ENCODE assay signal across 18 cellular contexts in genomic region chr19:2345076-2345475, GRCh38. TPM values are rescaled to one million over a fixed set of nuclear protein-coding genes. Genes with fewer than 3 reads are reported as not detected.
DNase-seq lines count a peak whose midpoint lies in the region; ATAC-seq, FAIRE-seq and TF ChIP-seq lines count a peak whose summit lies in the region.
"Had no signal": no experiment of that assay in that cellular context is flagged by ENCODE, and none has a peak within 500 bp of the region (broad histone marks: within the 10 kb centered on the region; RNA-seq: fewer than 3 reads in every experiment).

No MANE protein-coding gene starts in this region.

- no peaks in the 10 kb centered on the region for H3K27me3 ChIP-seq in K562 (ENCODE audit: control insufficient read depth in 2 of 2, insufficient read depth in 2 of 2, low read length in 2 of 2)
- H3K27me3 ChIP-seq in neuronal stem cell (ENCODE audit: control insufficient read depth in 3 of 3, insufficient read depth in 3 of 3, low read depth in 1 of 3, low read length in 3 of 3): no peaks in the 10 kb centered on the region
- no peaks in the 10 kb centered on the region for H3K27me3 ChIP-seq in upper lobe of right lung
- H3K27me3 ChIP-seq in tibial nerve: no peaks in the 10 kb centered on the region

- in situ Hi-C loops in K562 (cut with MboI): no loop called here

- H2AK5ac ChIP-seq in neuronal stem cell (ENCODE audit: low read depth, low read length): no peak overlapping the region

- H2BK12ac ChIP-seq in neuronal stem cell (ENCODE audit: low read length): no peak overlapping the region

- ATAC-seq in K562: no peak
- peak; percentile 16 for ATAC-seq in upper lobe of right lung

- no peak overlapping the region for H2BK15ac ChIP-seq in neuronal stem cell (ENCODE audit: low read length)

- H3K9me3 ChIP-seq in K562 (replicated peaks; ENCODE audit: control insufficient read depth, insufficient read depth, low read depth, low read length) (no peaks in the 10 kb centered on the region), neuronal stem cell (replicated peaks in 1 of 2; ENCODE audit: control insufficient read depth in 2 of 2, insufficient read depth in 1 of 2, low read depth in 1 of 2, low read length in 2 of 2) (no peaks in the 10 kb centered on the region), upper lobe of right lung (no peaks in the 10 kb centered on the region), tibial nerve (no peaks in the 10 kb centered on the region)
- H3K9me3 ChIP-seq: Caco-2, HAP-1 had no signal

- H2BK120ac ChIP-seq in neuronal stem cell (ENCODE audit: low read depth, low read length): no peak overlapping the region

- no peak overlapping the region for H3K4me3 Mint-ChIP-seq in activated CD4-positive, alpha-beta T cell treated with anti-CD3 and anti-CD28 coated beads, Interleukin-2, amount 10 ng/mL, durations not matched to agents 7 days and 5 days
- H3K4me3 Mint-ChIP-seq: CD8-positive, alpha-beta memory T cell had no signal

- 0 out of 2 replicates have a peak overlapping the region, but pooled peaks have one; percentile 33 for H3K4me2 ChIP-seq in K562 (ENCODE audit: insufficient read depth, low read length)
- H3K4me2 ChIP-seq in neuronal stem cell (ENCODE audit: insufficient read depth, low read length, poor library complexity, severe bottlenecking): no peak overlapping the region

- no TSS peak for BruUV-seq in K562 (replicated peaks; lab: Mats Ljungman, UMichigan)

- FAIRE-seq in K562 (lab: Jason Lieb, UNC): no peak
- FAIRE-seq: GM19239, H1 had no signal

- H3K14ac ChIP-seq in neuronal stem cell (ENCODE audit: low read length): no peak overlapping the region

- no peaks in the 10 kb centered on the region for H3K9me1 ChIP-seq in K562 (ENCODE audit: control insufficient read depth, insufficient read depth, low read length)

- H3K36me3 ChIP-seq in K562 (ENCODE audit: control insufficient read depth, insufficient read depth, low read length) (peaks cover 41% of the 10 kb centered on the region; the same call in 2 of the 3 replicates), neuronal stem cell (replicated peaks in 1 of 2; ENCODE audit: control insufficient read depth in 2 of 2, insufficient read depth in 2 of 2, low read length in 2 of 2) (peaks cover 13 to 49% of the 10 kb centered on the region in 2 donors), upper lobe of right lung (no peaks in the 10 kb centered on the region), tibial nerve (peaks cover 0 to 70% (median 0%) of the 10 kb centered on the region in 3 donors)

- H3K4me1 ChIP-seq in K562 (replicated peaks in 1 of 2; ENCODE audit: control insufficient read depth in 2 of 2, insufficient read depth in 2 of 2, low read length in 2 of 2) (peaks cover 19 to 56% of the 10 kb centered on the region in 2 experiments; a peak in 4 of 5 replicates), neuronal stem cell (ENCODE audit: control insufficient read depth in 2 of 2, insufficient read depth in 1 of 2, low read depth in 1 of 2, low read length in 2 of 2) (no peaks in the 10 kb centered on the region), upper lobe of right lung (no peaks in the 10 kb centered on the region), tibial nerve (peaks cover 0 to 12% (median 0%) of the 10 kb centered on the region in 4 donors)
- H3K4me1 ChIP-seq: HAP-1 had no signal

- no peak overlapping the region for H3K4ac ChIP-seq in neuronal stem cell (ENCODE audit: low read length)

- POLR2A ChIA-PET in K562 (lab: Yijun Ruan, JAX): interaction anchor here (1.2 kb wide), 2 partner anchors 10 to 13 kb away, joined by 3 read pairs; no protein-coding TSS in a partner anchor
- POLR2A ChIA-PET in activated CD4-positive, alpha-beta T cell treated with anti-CD3 and anti-CD28 coated beads, Interleukin-2, amount 10 ng/mL, durations not matched to agents 7 days and 5 days (lab: Charles Lee): no interaction called here

- 98% methylated on average over 15 of the region's 17 CpGs for WGBS in K562 (ENCODE audit: insufficient coverage, low coverage, missing lambda C conversion rate)
- 100% methylated on average over 1 of the region's 17 CpGs; no CpG with 5 or more reads in 1 of the 2 donors for WGBS in neuronal stem cell (ENCODE audit: extremely low coverage in 2 of 2, insufficient read length in 2 of 2, insufficient replicate concordance in 1 of 2), 2 donors
- WGBS in tibial nerve, 2 donors: 79 to 93% methylated on average over 12 to 17 of the region's 17 CpGs

- no peak overlapping the region for H4K91ac ChIP-seq in neuronal stem cell (ENCODE audit: low read depth, low read length, poor library complexity)

- no peak overlapping the region for H3K27ac Mint-ChIP-seq in activated CD4-positive, alpha-beta T cell treated with anti-CD3 and anti-CD28 coated beads, Interleukin-2, amount 10 ng/mL, durations not matched to agents 7 days and 5 days
- H3K27ac Mint-ChIP-seq: CD8-positive, alpha-beta memory T cell had no signal

- no peak overlapping the region for H3K27ac ChIP-seq in K562 (ENCODE audit: extremely low read depth, low read depth, low read length)
- no peak overlapping the region for H3K27ac ChIP-seq in neuronal stem cell (replicated peaks; ENCODE audit: low read length)
- no peak overlapping the region for H3K27ac ChIP-seq in upper lobe of right lung
- H3K27ac ChIP-seq in tibial nerve: no peak overlapping the region

- H3K4me3 ChIP-seq in K562: no peak overlapping the region
- no peak overlapping the region for H3K4me3 ChIP-seq in neuronal stem cell (ENCODE audit: low read length in 2 of 2)
- H3K4me3 ChIP-seq in upper lobe of right lung: no peak overlapping the region
- no peak overlapping the region for H3K4me3 ChIP-seq in tibial nerve
- H3K4me3 ChIP-seq: HAP-1 had no signal

- H3K9ac ChIP-seq in K562 (ENCODE audit: insufficient read depth in 1 of 2, low read depth in 2 of 2, low read length in 2 of 2) (peak overlapping the region in 1 of 2 experiments; percentile 68; a peak in 3 of 4 replicates), neuronal stem cell (ENCODE audit: low read depth, low read length, poor library complexity) (no peak overlapping the region)

- peak; percentile 7 for DNase-seq in activated naive CD4-positive, alpha-beta T cell treated with anti-CD3 and anti-CD28 coated beads, Interleukin-2, amount 50 U/mL, for 16 hours
- no peak for DNase-seq in activated naive CD4-positive, alpha-beta T cell treated with Interleukin-2 at 50 U/mL for 16 hours
- DNase-seq in K562 (ENCODE audit: extremely low read depth in 1 of 4, low spot score in 3 of 4): no peak
- no peak for DNase-seq in neuronal stem cell (ENCODE audit: low spot score)
- no peak for DNase-seq in upper lobe of right lung
- DNase-seq in tibial nerve (ENCODE audit: low spot score in 2 of 2): no peak
- no peak for DNase-seq in activated gamma-delta T cell (lab: John Stamatoyannopoulos, UW)
- no peak for DNase-seq in activated CD4-positive, alpha-beta T cell treated with anti-CD3 and anti-CD28 coated beads, Interleukin-2, amount 10 ng/mL, durations not matched to agents 7 days and 5 days
- DNase-seq: Caco-2; CD8-positive, alpha-beta memory T cell; DND-41; GDM1 had no signal

- H3K9me3 Mint-ChIP-seq in activated CD4-positive, alpha-beta T cell treated with anti-CD3 and anti-CD28 coated beads, Interleukin-2, amount 10 ng/mL, durations not matched to agents 7 days and 5 days: no peaks in the 10 kb centered on the region
- H3K9me3 Mint-ChIP-seq: CD8-positive, alpha-beta memory T cell had no signal

- H3K18ac ChIP-seq in neuronal stem cell (ENCODE audit: low read length): no peak overlapping the region

- TF ChIP-seq RAD21 in K562 (CRISPR knock-in tag; conservative IDR thresholded peaks at IDR 0.05 in 1 of 2, IDR thresholded peaks at IDR 0.05 in 1 of 2): no peak

- H3K27me3 Mint-ChIP-seq in activated CD4-positive, alpha-beta T cell treated with anti-CD3 and anti-CD28 coated beads, Interleukin-2, amount 10 ng/mL, durations not matched to agents 7 days and 5 days: no peaks in the 10 kb centered on the region
- H3K27me3 Mint-ChIP-seq: CD8-positive, alpha-beta memory T cell had no signal

- H2BK5ac ChIP-seq in neuronal stem cell (ENCODE audit: low read length): peak overlapping the region; percentile 24

- peak overlapping the region; percentile 43 for H4K8ac ChIP-seq in neuronal stem cell (ENCODE audit: low read depth, low read length)

- H3K79me2 ChIP-seq in K562 (ENCODE audit: control insufficient read depth, insufficient read depth, low read length): no peaks in the 10 kb centered on the region

- TF ChIP-seq EP300 in K562 (IDR thresholded peaks at IDR 0.05; ENCODE audit: low read length) (no peak), tibial nerve (IDR thresholded peaks at IDR 0.05) (no peak)

- peaks cover 5% of the 10 kb centered on the region for H3K79me1 ChIP-seq in neuronal stem cell (ENCODE audit: low read depth, low read length)

- TF ChIP-seq POLR2A in K562 (conservative IDR thresholded peaks at IDR 0.05) (no peak), tibial nerve (IDR thresholded peaks at IDR 0.05) (no peak)

- no peaks in the 10 kb centered on the region for H4K20me1 ChIP-seq in K562 (replicated peaks; ENCODE audit: control insufficient read depth, insufficient read depth, low read length)

- H2AFZ ChIP-seq in K562 (ENCODE audit: low read depth, low read length) (no peak overlapping the region), neuronal stem cell (ENCODE audit: low read length) (no peak overlapping the region)

- peaks cover 3% of the 10 kb centered on the region for H3K36me3 Mint-ChIP-seq in activated CD4-positive, alpha-beta T cell treated with anti-CD3 and anti-CD28 coated beads, Interleukin-2, amount 10 ng/mL, durations not matched to agents 7 days and 5 days (ENCODE audit: low read depth)

- TF ChIP-seq CTCF in K562 (IDR thresholded peaks at IDR 0.05 in 2 of 3, conservative IDR thresholded peaks at IDR 0.05 in 1 of 3; ENCODE audit: insufficient read depth in 2 of 3, low read depth in 1 of 3, low read length in 3 of 3) (no peak), upper lobe of right lung (IDR thresholded peaks at IDR 0.05) (no peak), tibial nerve (IDR thresholded peaks at IDR 0.05) (no peak)

- H3K4me1 Mint-ChIP-seq in activated CD4-positive, alpha-beta T cell treated with anti-CD3 and anti-CD28 coated beads, Interleukin-2, amount 10 ng/mL, durations not matched to agents 7 days and 5 days: no peaks in the 10 kb centered on the region
- H3K4me1 Mint-ChIP-seq: CD8-positive, alpha-beta memory T cell had no signal

- CTCF ChIA-PET in K562 (lab: Yijun Ruan, JAX; ENCODE audit: low intra/inter-chr PET ratio): no interaction called here
- CTCF ChIA-PET in activated CD4-positive, alpha-beta T cell treated with anti-CD3 and anti-CD28 coated beads, Interleukin-2, amount 10 ng/mL, durations not matched to agents 7 days and 5 days (lab: Charles Lee): no interaction called here

- peak overlapping the region; percentile 31 for H3K23ac ChIP-seq in neuronal stem cell (ENCODE audit: low read depth, low read length, poor library complexity)

- intact Hi-C loops in K562 (cut with micrococcal nuclease) (no loop called here), upper lobe of right lung (cut with DNase I) (no loop called here)

RNA-seq across cellular contexts. Expression of gene TMPRSS9, which starts 15.0 kb away (rescaled TPM):
- total RNA-seq in K562 (2011; cell fraction: chromatin; rRNA removed; ENCODE audit: low replicate concordance): 1.7 TPM in 1 of 2 replicates, not detected in the other
- total RNA-seq in K562 (2011; cell fraction: nucleolus; rRNA removed): 0.33 and 0.66 TPM in 2 replicates
- 0.15 TPM in 1 of 2 replicates, not detected in the other for total RNA-seq in K562 (2011; cell fraction: nucleoplasm; rRNA removed)
- total RNA-seq in K562 (2014; rRNA removed) (not detected in 2 replicates), K562 (2014; rRNA removed; fragmentation: Illumina TruSeq; extraction: Trizol) (not detected in 2 replicates), K562 (2015; rRNA removed; fragmentation: Illumina TruSeq; extraction: Trizol) (not detected in 2 replicates), K562 (2021) (0.11 TPM in 1 of 2 replicates, not detected in the other), upper lobe of right lung (not detected), tibial nerve (not detected)
- polyA plus RNA-seq in K562 (2011; rRNA removed) (0.01 TPM in 1 of 2 replicates, not detected in the other), K562 (2014; fragmentation: Illumina TruSeq; extraction: Trizol) (not detected in 2 replicates), K562 (2014; fragmentation: Nextera tagmentation; extraction: Ambion mirVana) (not detected), K562 (2014; rRNA removed) (0.03 TPM in 1 of 2 replicates, not detected in the other)
- polyA plus RNA-seq in K562 (2011; cell fraction: cytosol; rRNA removed): 0.03 TPM in 1 of 2 replicates, not detected in the other
- 0.04 and 0.24 TPM in 2 replicates for polyA plus RNA-seq in K562 (2011; cell fraction: nucleus; rRNA removed)
- polyA plus RNA-seq in K562 (2012): 0.34 and 2.1 TPM in 2 replicates
- polyA minus RNA-seq in K562 (2011; rRNA and poly(A)+ RNA removed): not detected in 2 replicates
- not detected in 2 replicates for polyA minus RNA-seq in K562 (2011; cell fraction: cytosol; rRNA and poly(A)+ RNA removed)
- 0.11 TPM in 1 of 2 replicates, not detected in the other for polyA minus RNA-seq in K562 (2011; cell fraction: nucleus; rRNA and poly(A)+ RNA removed)
- 0.04 TPM for polyA plus RNA-seq in neuronal stem cell (2013, experiment 1 of 2)
- polyA plus RNA-seq in neuronal stem cell (2013, experiment 2 of 2): 0.03 TPM
- not detected for total RNA-seq in activated CD4-positive, alpha-beta T cell treated with anti-CD3 and anti-CD28 coated beads, Interleukin-2, amount 10 ng/mL, durations not matched to agents 7 days and 5 days
- total RNA-seq: A673; CD8-positive, alpha-beta memory T cell; HT1080 had no signal
- polyA plus RNA-seq: BJ; CD8-positive, alpha-beta memory T cell had no signal

RNA-seq across cellular contexts. Expression of gene SPPL2B, which starts 16.6 kb away (rescaled TPM):
- total RNA-seq in K562 (2011; cell fraction: chromatin; rRNA removed; ENCODE audit: low replicate concordance): 147 and 415 TPM in 2 replicates
- 310 and 318 TPM in 2 replicates for total RNA-seq in K562 (2011; cell fraction: nucleolus; rRNA removed)
- total RNA-seq in K562 (2011; cell fraction: nucleoplasm; rRNA removed): 175 and 195 TPM in 2 replicates
- total RNA-seq in K562 (2014; rRNA removed) (32.0 and 33.9 TPM in 2 replicates), K562 (2014; rRNA removed; fragmentation: Illumina TruSeq; extraction: Trizol) (2.6 and 4.1 TPM in 2 replicates), K562 (2015; rRNA removed; fragmentation: Illumina TruSeq; extraction: Trizol) (15.1 and 16.9 TPM in 2 replicates), K562 (2021) (63.6 and 74.0 TPM in 2 replicates), upper lobe of right lung (50.9 TPM), tibial nerve (10 to 100 TPM; 51.1 to 97.2 (median 77.7) TPM)
- polyA plus RNA-seq in K562 (2011; rRNA removed) (24.9 and 30.0 TPM in 2 replicates), K562 (2014; fragmentation: Illumina TruSeq; extraction: Trizol) (8.4 and 19.9 TPM in 2 replicates), K562 (2014; fragmentation: Nextera tagmentation; extraction: Ambion mirVana) (under 1 TPM; 0.20 to 0.29 TPM), K562 (2014; rRNA removed) (62.9 and 81.2 TPM in 2 replicates)
- polyA plus RNA-seq in K562 (2011; cell fraction: cytosol; rRNA removed): 28.7 and 44.8 TPM in 2 replicates
- 317 and 559 TPM in 2 replicates for polyA plus RNA-seq in K562 (2011; cell fraction: nucleus; rRNA removed)
- 67.0 and 110 TPM in 2 replicates for polyA plus RNA-seq in K562 (2012)
- polyA minus RNA-seq in K562 (2011; rRNA and poly(A)+ RNA removed): 3.4 and 6.9 TPM in 2 replicates
- 14.0 and 22.7 TPM in 2 replicates for polyA minus RNA-seq in K562 (2011; cell fraction: cytosol; rRNA and poly(A)+ RNA removed)
- polyA minus RNA-seq in K562 (2011; cell fraction: nucleus; rRNA and poly(A)+ RNA removed): 52.0 and 52.1 TPM in 2 replicates
- polyA plus RNA-seq in neuronal stem cell (2013, experiment 1 of 2): 32.8 TPM
- 31.5 TPM for polyA plus RNA-seq in neuronal stem cell (2013, experiment 2 of 2)
- total RNA-seq in activated CD4-positive, alpha-beta T cell treated with anti-CD3 and anti-CD28 coated beads, Interleukin-2, amount 10 ng/mL, durations not matched to agents 7 days and 5 days: 10 to 100 TPM; 69.9 to 96.6 TPM

RNA-seq across cellular contexts. Expression of gene LSM7, which starts 16.7 kb away (rescaled TPM):
- 46.8 and 94.0 TPM in 2 replicates for total RNA-seq in K562 (2011; cell fraction: chromatin; rRNA removed; ENCODE audit: low replicate concordance)
- total RNA-seq in K562 (2011; cell fraction: nucleolus; rRNA removed): 108 and 115 TPM in 2 replicates
- 89.3 and 125 TPM in 2 replicates for total RNA-seq in K562 (2011; cell fraction: nucleoplasm; rRNA removed)
- total RNA-seq in K562 (2014; rRNA removed): 408 and 578 TPM in 2 replicates
- total RNA-seq in K562 (2014; rRNA removed; fragmentation: Illumina TruSeq; extraction: Trizol): 117 and 146 TPM in 2 replicates
- 261 and 265 TPM in 2 replicates for total RNA-seq in K562 (2015; rRNA removed; fragmentation: Illumina TruSeq; extraction: Trizol)
- total RNA-seq in K562 (2021): 284 and 286 TPM in 2 replicates
- polyA plus RNA-seq in K562 (2011; rRNA removed): 450 and 480 TPM in 2 replicates
- 1,525 and 1,825 TPM in 2 replicates for polyA plus RNA-seq in K562 (2011; cell fraction: cytosol; rRNA removed)
- 285 TPM in 2 replicates for polyA plus RNA-seq in K562 (2011; cell fraction: nucleus; rRNA removed)
- 272 and 399 TPM in 2 replicates for polyA plus RNA-seq in K562 (2012)
- polyA plus RNA-seq in K562 (2014; fragmentation: Illumina TruSeq; extraction: Trizol): 147 and 242 TPM in 2 replicates
- 100 to 1,000 TPM in 1 of 2 experiments, 10 to 100 TPM in 1; 40.5 to 147 TPM for polyA plus RNA-seq in K562 (2014; fragmentation: Nextera tagmentation; extraction: Ambion mirVana)
- 650 and 690 TPM in 2 replicates for polyA plus RNA-seq in K562 (2014; rRNA removed)
- 39.4 and 52.2 TPM in 2 replicates for polyA minus RNA-seq in K562 (2011; rRNA and poly(A)+ RNA removed)
- polyA minus RNA-seq in K562 (2011; cell fraction: cytosol; rRNA and poly(A)+ RNA removed): 59.3 and 94.0 TPM in 2 replicates
- 39.6 and 56.8 TPM in 2 replicates for polyA minus RNA-seq in K562 (2011; cell fraction: nucleus; rRNA and poly(A)+ RNA removed)
- polyA plus RNA-seq in neuronal stem cell (2013, experiment 1 of 2): 368 TPM
- 371 TPM for polyA plus RNA-seq in neuronal stem cell (2013, experiment 2 of 2)
- total RNA-seq in upper lobe of right lung: 55.9 TPM
- 100 to 1,000 TPM in 2 of 4 donors, 10 to 100 TPM in 2; 54.1 to 167 (median 87.7) TPM for total RNA-seq in tibial nerve
- 100 to 1,000 TPM; 105 to 114 TPM for total RNA-seq in activated CD4-positive, alpha-beta T cell treated with anti-CD3 and anti-CD28 coated beads, Interleukin-2, amount 10 ng/mL, durations not matched to agents 7 days and 5 days

RNA-seq across cellular contexts. Expression of gene LINGO3, which starts 37.1 kb away (rescaled TPM):
- total RNA-seq in K562 (2011; cell fraction: chromatin; rRNA removed; ENCODE audit: low replicate concordance): not detected in 2 replicates
- total RNA-seq in K562 (2011; cell fraction: nucleolus; rRNA removed): not detected in 2 replicates
- not detected in 2 replicates for total RNA-seq in K562 (2011; cell fraction: nucleoplasm; rRNA removed)
- total RNA-seq in K562 (2014; rRNA removed) (0.05 TPM in 1 of 2 replicates, not detected in the other), K562 (2014; rRNA removed; fragmentation: Illumina TruSeq; extraction: Trizol) (not detected in 2 replicates), K562 (2015; rRNA removed; fragmentation: Illumina TruSeq; extraction: Trizol) (not detected in 2 replicates), K562 (2021) (not detected in 2 replicates), upper lobe of right lung (not detected), tibial nerve (under 1 TPM in 1 of 4 donors, not detected in 3; 0.39 TPM)
- polyA plus RNA-seq in K562 (2011; rRNA removed) (0.03 and 0.07 TPM in 2 replicates), K562 (2014; fragmentation: Illumina TruSeq; extraction: Trizol) (not detected in 2 replicates), K562 (2014; fragmentation: Nextera tagmentation; extraction: Ambion mirVana) (under 1 TPM in 1 of 2 experiments, not detected in 1; 0.03 TPM), K562 (2014; rRNA removed) (not detected in 2 replicates)
- 0.06 and 0.07 TPM in 2 replicates for polyA plus RNA-seq in K562 (2011; cell fraction: cytosol; rRNA removed)
- polyA plus RNA-seq in K562 (2011; cell fraction: nucleus; rRNA removed): not detected in 2 replicates
- polyA plus RNA-seq in K562 (2012): 0.47 and 1.6 TPM in 2 replicates
- not detected in 2 replicates for polyA minus RNA-seq in K562 (2011; rRNA and poly(A)+ RNA removed)
- polyA minus RNA-seq in K562 (2011; cell fraction: cytosol; rRNA and poly(A)+ RNA removed): not detected in 2 replicates
- not detected in 2 replicates for polyA minus RNA-seq in K562 (2011; cell fraction: nucleus; rRNA and poly(A)+ RNA removed)
- polyA plus RNA-seq in neuronal stem cell (2013, experiment 1 of 2): 0.99 TPM
- 1.1 TPM for polyA plus RNA-seq in neuronal stem cell (2013, experiment 2 of 2)
- under 1 TPM; 0.35 to 0.44 TPM for total RNA-seq in activated CD4-positive, alpha-beta T cell treated with anti-CD3 and anti-CD28 coated beads, Interleukin-2, amount 10 ng/mL, durations not matched to agents 7 days and 5 days
- total RNA-seq: A673, H1, HT1080 had no signal
- polyA plus RNA-seq: BJ had no signal
